Comparison of ENCODE assay signal across 8 cellular contexts in genomic region chr15:77966540-77967290, GRCh38.
DNase-seq lines count a peak whose midpoint lies in the region; ATAC-seq and TF ChIP-seq lines count a peak whose summit lies in the region.

No MANE protein-coding gene starts in this region.

- H2BK15ac ChIP-seq in neuronal stem cell (ENCODE audit: low read length) = no peak overlapping the region

- DNase-seq in 8988T = peak; percentile 55
- peak; percentile 67 for DNase-seq in GM10266 (ENCODE audit: extremely low spot score)
- peak; percentile 27 for DNase-seq in NCI-H526 treated with DMSO at 0.1 percent for 48 hours (lab: John Stamatoyannopoulos, UW)
- DNase-seq in activated T-cell treated with anti-CD3 and anti-CD28 coated beads, Interleukin-2, amount 50 U/mL, for 4 hours = peak; percentile 54
- DNase-seq in fibroblast of peridontal ligament (ENCODE audit: extremely low read depth) = peak; percentile 67
- DNase-seq in neuronal stem cell (ENCODE audit: low spot score) = no peak

- H4K91ac ChIP-seq in neuronal stem cell (ENCODE audit: low read depth, low read length, poor library complexity) = no peak overlapping the region

- peaks cover 4% of the 10 kb centered on the region for H3K27me3 Mint-ChIP-seq in activated T-cell treated with anti-CD3 and anti-CD28 coated beads, Interleukin-2, amount 50 U/mL, for 4 hours (ENCODE audit: low read depth)

- H3K27ac ChIP-seq in neuronal stem cell (replicated peaks; ENCODE audit: low read length) = no peak overlapping the region

- no CpG with 5 or more reads among the region's 4 CpGs for WGBS in neuronal stem cell (ENCODE audit: extremely low coverage in 2 of 2, insufficient read length in 2 of 2, insufficient replicate concordance in 1 of 2), 2 donors

- TF ChIP-seq CTCF in GM10266 (IDR thresholded peaks at IDR 0.05; ENCODE audit: control insufficient read depth, insufficient read depth, low read depth, missing control alignments) = peak; percentile 83

- H3K18ac ChIP-seq in neuronal stem cell (ENCODE audit: low read length) = no peak overlapping the region

- no peak overlapping the region for H3K4ac ChIP-seq in neuronal stem cell (ENCODE audit: low read length)

- H3K23ac ChIP-seq in neuronal stem cell (ENCODE audit: low read depth, low read length, poor library complexity) = no peak overlapping the region

- no peaks in the 10 kb centered on the region for H3K36me3 Mint-ChIP-seq in activated T-cell treated with anti-CD3 and anti-CD28 coated beads, Interleukin-2, amount 50 U/mL, for 4 hours (ENCODE audit: insufficient read depth)

- H3K79me1 ChIP-seq in neuronal stem cell (ENCODE audit: low read depth, low read length) = peaks cover 1% of the 10 kb centered on the region

- H3K4me3 Mint-ChIP-seq in activated T-cell treated with anti-CD3 and anti-CD28 coated beads, Interleukin-2, amount 50 U/mL, for 4 hours = no peak overlapping the region

- H3K9ac ChIP-seq in neuronal stem cell (ENCODE audit: low read depth, low read length, poor library complexity) = no peak overlapping the region

- no peak overlapping the region for H2BK5ac ChIP-seq in neuronal stem cell (ENCODE audit: low read length)

- peaks cover 0 to 3% (median 0%) of the 10 kb centered on the region in 3 experiments for H3K27me3 ChIP-seq in neuronal stem cell (ENCODE audit: control insufficient read depth in 3 of 3, insufficient read depth in 3 of 3, low read depth in 1 of 3, low read length in 3 of 3)

- H2AFZ ChIP-seq in neuronal stem cell (ENCODE audit: low read length) = peak overlapping the region; percentile 24

- H3K4me3 ChIP-seq in neuronal stem cell (ENCODE audit: low read length in 2 of 2) = no peak overlapping the region

- no peaks in the 10 kb centered on the region for H3K36me3 ChIP-seq in neuronal stem cell (replicated peaks in 1 of 2; ENCODE audit: control insufficient read depth in 2 of 2, insufficient read depth in 2 of 2, low read length in 2 of 2)

- H2AK5ac ChIP-seq in neuronal stem cell (ENCODE audit: low read depth, low read length) = no peak overlapping the region

- no peak overlapping the region for H3K14ac ChIP-seq in neuronal stem cell (ENCODE audit: low read length)

- no peaks in the 10 kb centered on the region for H3K4me1 ChIP-seq in neuronal stem cell (ENCODE audit: control insufficient read depth in 2 of 2, insufficient read depth in 1 of 2, low read depth in 1 of 2, low read length in 2 of 2)

- H3K4me2 ChIP-seq in neuronal stem cell (ENCODE audit: insufficient read depth, low read length, poor library complexity, severe bottlenecking) = no peak overlapping the region

- peak in 1 of 2 donors; percentile 65 for ATAC-seq in activated T-cell treated with anti-CD3 and anti-CD28 coated beads, Interleukin-2, amount 50 U/mL, for 4 hours
- ATAC-seq in HG03571 (IDR thresholded peaks at IDR 0.05; ENCODE audit: unreplicated experiment) (no peak), GM21529 (IDR thresholded peaks at IDR 0.05; ENCODE audit: unreplicated experiment) (no peak)

- no peak overlapping the region for H2BK12ac ChIP-seq in neuronal stem cell (ENCODE audit: low read length)

- peaks cover 7% of the 10 kb centered on the region for H3K9me3 Mint-ChIP-seq in activated T-cell treated with anti-CD3 and anti-CD28 coated beads, Interleukin-2, amount 50 U/mL, for 4 hours

- no peaks in the 10 kb centered on the region for H3K9me3 ChIP-seq in neuronal stem cell (replicated peaks in 1 of 2; ENCODE audit: control insufficient read depth in 2 of 2, insufficient read depth in 1 of 2, low read depth in 1 of 2, low read length in 2 of 2)

- H4K8ac ChIP-seq in neuronal stem cell (ENCODE audit: low read depth, low read length) = no peak overlapping the region

- H3K4me1 Mint-ChIP-seq in activated T-cell treated with anti-CD3 and anti-CD28 coated beads, Interleukin-2, amount 50 U/mL, for 4 hours (ENCODE audit: low read depth) = no peaks in the 10 kb centered on the region

- H2BK120ac ChIP-seq in neuronal stem cell (ENCODE audit: low read depth, low read length) = no peak overlapping the region
